Comparison of ENCODE assay signal across 18 cellular contexts in the genomic region with DNA sequence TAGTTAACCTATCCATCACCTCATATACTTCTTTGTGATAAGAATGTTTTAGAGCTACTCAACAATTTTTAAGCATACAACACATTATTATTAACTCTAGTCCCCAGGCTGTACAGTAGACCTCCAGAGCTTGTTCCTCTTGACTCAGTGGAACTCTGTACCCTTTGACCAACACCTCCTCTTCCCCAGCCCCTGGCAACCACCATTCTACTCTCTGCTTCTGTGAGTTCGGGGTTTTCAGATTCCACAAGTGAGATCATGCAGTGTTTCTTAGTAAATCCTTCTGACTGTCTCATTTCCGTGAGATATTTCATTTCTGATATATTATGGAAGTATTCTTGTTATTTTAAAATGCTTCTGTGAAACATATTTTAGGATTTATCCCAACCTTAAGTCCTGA.
"Had no signal": no experiment of that assay in that cellular context is flagged by ENCODE, and none has a peak within 500 bp of the region (broad histone marks: within the 10 kb centered on the region; RNA-seq: fewer than 3 reads in every experiment).

No MANE protein-coding gene starts in this region.

- FAIRE-seq: TTC549 had no signal

- DNase-seq: activated CD8-positive, alpha-beta T cell treated with anti-CD3 and anti-CD28 coated beads for 36 hours; activated T-cell treated with anti-CD3 and anti-CD28 coated beads, Interleukin-2, amount 50 U/mL, for 4 hours; aorta; effector CD4-positive, alpha-beta T cell; head of caudate nucleus; kidney; occipital lobe; retina; stimulated activated CD4-positive, alpha-beta T cell treated with anti-CD3 and anti-CD28 coated beads, Interleukin-12 subunit alpha, Interleukin-12 subunit beta, amount 100 ng/mL, for 4 hours; stimulated activated CD4-positive, alpha-beta T cell treated with anti-CD3 and anti-CD28 coated beads, Interleukin-1b, Interleukin-23, amount 100 ng/mL, for 48 hours; testis had no signal

- H3K4me3 ChIP-seq: breast epithelium, coronary artery, SK-N-MC, testis had no signal

- ATAC-seq: activated CD8-positive, alpha-beta T cell treated with anti-CD3 and anti-CD28 coated beads for 36 hours; activated T-cell treated with anti-CD3 and anti-CD28 coated beads, Interleukin-2, amount 50 U/mL, for 4 hours; left lobe of liver had no signal

- H3K27me3 Mint-ChIP-seq: activated CD8-positive, alpha-beta T cell treated with anti-CD3 and anti-CD28 coated beads for 36 hours; type B pancreatic cell had no signal

- H3K27me3 ChIP-seq: breast epithelium, testis had no signal

- H3K4me3 Mint-ChIP-seq: activated CD8-positive, alpha-beta T cell treated with anti-CD3 and anti-CD28 coated beads for 36 hours; activated T-cell treated with anti-CD3 and anti-CD28 coated beads, Interleukin-2, amount 50 U/mL, for 4 hours; T-helper 2 cell treated with Interferon-gamma antibody and Interleukin-4, amounts not matched to agents 5 μg/mL and 100 μg/mL, for 36 hours; type B pancreatic cell had no signal

- H3K9me3 ChIP-seq: breast epithelium, testis had no signal

- H3K9me3 Mint-ChIP-seq: activated CD8-positive, alpha-beta T cell treated with anti-CD3 and anti-CD28 coated beads for 36 hours; activated T-cell treated with anti-CD3 and anti-CD28 coated beads, Interleukin-2, amount 50 U/mL, for 4 hours; T-helper 2 cell treated with Interferon-gamma antibody and Interleukin-4, amounts not matched to agents 5 μg/mL and 100 μg/mL, for 36 hours; type B pancreatic cell had no signal

- H3K27ac ChIP-seq: breast epithelium, coronary artery, SK-N-MC, testis had no signal

- H3K27ac Mint-ChIP-seq: activated CD8-positive, alpha-beta T cell treated with anti-CD3 and anti-CD28 coated beads for 36 hours; T-helper 2 cell treated with Interferon-gamma antibody and Interleukin-4, amounts not matched to agents 5 μg/mL and 100 μg/mL, for 36 hours; type B pancreatic cell had no signal

- H3K4me1 ChIP-seq: breast epithelium, testis had no signal
